In the genomic region with DNA sequence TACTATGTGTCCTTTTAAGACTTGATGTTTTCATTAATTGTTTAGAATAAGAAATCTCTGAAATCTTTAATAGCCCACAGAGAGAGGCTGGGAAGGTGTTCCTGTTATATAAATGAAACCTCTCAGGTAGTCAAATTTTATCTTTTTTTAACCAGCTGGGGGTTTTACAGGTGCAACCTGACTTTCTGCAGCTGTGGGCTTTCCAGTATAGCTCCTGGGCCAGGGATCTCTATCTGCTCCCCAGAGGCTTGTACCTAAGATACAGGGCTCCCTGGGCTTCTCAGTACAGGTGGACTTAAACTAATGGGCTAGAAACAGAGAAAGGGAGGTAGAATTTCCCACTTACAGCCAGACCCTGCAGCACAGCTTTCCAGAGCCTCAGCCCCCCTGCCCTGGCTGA, we compare ENCODE assay signal across 17 cellular contexts. TPM values are rescaled to one million over a fixed set of nuclear protein-coding genes. Genes with fewer than 3 reads are reported as not detected.
DNase-seq lines count a peak whose midpoint lies in the region; ATAC-seq lines count a peak whose summit lies in the region.
"Had no signal": no experiment of that assay in that cellular context is flagged by ENCODE, and none has a peak within 500 bp of the region (broad histone marks: within the 10 kb centered on the region; RNA-seq: fewer than 3 reads in every experiment).

No MANE protein-coding gene starts in this region.

- intact Hi-C loops in activated naive CD4-positive, alpha-beta T cell treated with anti-CD3 and anti-CD28 coated beads for 36 hours (cut with micrococcal nuclease): no loop called here

- no peaks in the 10 kb centered on the region for H3K27me3 Mint-ChIP-seq in activated naive CD4-positive, alpha-beta T cell treated with anti-CD3 and anti-CD28 coated beads for 36 hours (ENCODE audit: low read depth)
- H3K27me3 Mint-ChIP-seq: CD4-positive, alpha-beta T cell had no signal

- CTCF ChIA-PET in activated naive CD4-positive, alpha-beta T cell treated with anti-CD3 and anti-CD28 coated beads for 36 hours (lab: Charles Lee): no interaction called here

- H3K27ac Mint-ChIP-seq in activated naive CD4-positive, alpha-beta T cell treated with anti-CD3 and anti-CD28 coated beads for 36 hours: peak overlapping the region; percentile 31
- H3K27ac Mint-ChIP-seq in activated naive CD4-positive, alpha-beta T cell treated with anti-CD3 and anti-CD28 coated beads, Interleukin-2, amount 50 U/mL, for 72 hours: no peak overlapping the region
- H3K27ac Mint-ChIP-seq in stimulated activated effector memory CD8-positive, alpha-beta T cell treated with anti-CD3 and anti-CD28 coated beads, Interleukin-12 subunit alpha, Interleukin-12 subunit beta, amount 100 ng/mL, for 72 hours: peak overlapping the region; percentile 26
- H3K27ac Mint-ChIP-seq: CD4-positive, alpha-beta T cell; HFFc6 had no signal

- no peaks in the 10 kb centered on the region for H3K36me3 Mint-ChIP-seq in activated naive CD4-positive, alpha-beta T cell treated with anti-CD3 and anti-CD28 coated beads for 36 hours (ENCODE audit: low read depth)
- no peaks in the 10 kb centered on the region for H3K36me3 Mint-ChIP-seq in activated naive CD4-positive, alpha-beta T cell treated with anti-CD3 and anti-CD28 coated beads, Interleukin-2, amount 50 U/mL, for 72 hours
- no peaks in the 10 kb centered on the region for H3K36me3 Mint-ChIP-seq in stimulated activated effector memory CD8-positive, alpha-beta T cell treated with anti-CD3 and anti-CD28 coated beads, Interleukin-12 subunit alpha, Interleukin-12 subunit beta, amount 100 ng/mL, for 72 hours

- no peak overlapping the region for H3K4me3 Mint-ChIP-seq in activated naive CD4-positive, alpha-beta T cell treated with anti-CD3 and anti-CD28 coated beads for 36 hours
- no peak overlapping the region for H3K4me3 Mint-ChIP-seq in stimulated activated effector memory CD8-positive, alpha-beta T cell treated with anti-CD3 and anti-CD28 coated beads, Interleukin-12 subunit alpha, Interleukin-12 subunit beta, amount 100 ng/mL, for 72 hours
- H3K4me3 Mint-ChIP-seq: CD4-positive, alpha-beta T cell; HFFc6 had no signal

- ATAC-seq in activated naive CD4-positive, alpha-beta T cell treated with anti-CD3 and anti-CD28 coated beads, Interleukin-2, amount 50 U/mL, for 72 hours: no peak
- ATAC-seq in stimulated activated effector memory CD8-positive, alpha-beta T cell treated with anti-CD3 and anti-CD28 coated beads, Interleukin-12 subunit alpha, Interleukin-12 subunit beta, amount 100 ng/mL, for 72 hours: no peak
- no peak for ATAC-seq in GM19455 (IDR thresholded peaks at IDR 0.05; ENCODE audit: unreplicated experiment)
- ATAC-seq: A549, HCT116 had no signal

- no peak for DNase-seq in activated naive CD4-positive, alpha-beta T cell treated with anti-CD3 and anti-CD28 coated beads for 36 hours
- DNase-seq in activated naive CD4-positive, alpha-beta T cell treated with anti-CD3 and anti-CD28 coated beads, Interleukin-2, amount 50 U/mL, for 72 hours (ENCODE audit: low spot score in 2 of 2): no peak
- DNase-seq in germinal center (ENCODE audit: low spot score): peak; percentile 65
- DNase-seq in stimulated activated effector memory CD8-positive, alpha-beta T cell treated with anti-CD3 and anti-CD28 coated beads, Interleukin-12 subunit alpha, Interleukin-12 subunit beta, amount 100 ng/mL, for 72 hours (ENCODE audit: low spot score in 2 of 2): no peak
- DNase-seq in NCI-H2029 treated with DMSO at 0.1 percent for 48 hours (lab: John Stamatoyannopoulos, UW): no peak
- DNase-seq in cortex of kidney (lab: John Stamatoyannopoulos, UW): no peak
- DNase-seq: AML-193; Caco-2; CD4-positive, alpha-beta T cell; DMS79 treated with DMSO at 0.1 percent for 48 hours; GOT3; H7; HFFc6 had no signal

- peaks cover under 1% of the 10 kb centered on the region for H3K9me3 Mint-ChIP-seq in activated naive CD4-positive, alpha-beta T cell treated with anti-CD3 and anti-CD28 coated beads for 36 hours
- no peaks in the 10 kb centered on the region for H3K9me3 Mint-ChIP-seq in activated naive CD4-positive, alpha-beta T cell treated with anti-CD3 and anti-CD28 coated beads, Interleukin-2, amount 50 U/mL, for 72 hours
- no peaks in the 10 kb centered on the region for H3K9me3 Mint-ChIP-seq in stimulated activated effector memory CD8-positive, alpha-beta T cell treated with anti-CD3 and anti-CD28 coated beads, Interleukin-12 subunit alpha, Interleukin-12 subunit beta, amount 100 ng/mL, for 72 hours
- H3K9me3 Mint-ChIP-seq: CD4-positive, alpha-beta T cell; HFFc6 had no signal

- H3K4me1 Mint-ChIP-seq in activated naive CD4-positive, alpha-beta T cell treated with anti-CD3 and anti-CD28 coated beads for 36 hours (ENCODE audit: low read depth): no peaks in the 10 kb centered on the region
- H3K4me1 Mint-ChIP-seq in stimulated activated effector memory CD8-positive, alpha-beta T cell treated with anti-CD3 and anti-CD28 coated beads, Interleukin-12 subunit alpha, Interleukin-12 subunit beta, amount 100 ng/mL, for 72 hours: no peaks in the 10 kb centered on the region

RNA-seq across cellular contexts. Expression of a gene that starts 49.4 kb away (rescaled TPM):
- total RNA-seq in activated naive CD4-positive, alpha-beta T cell treated with anti-CD3 and anti-CD28 coated beads for 36 hours: 1,000 to 10,000 TPM; 1,018 to 1,049 TPM
- total RNA-seq in activated naive CD4-positive, alpha-beta T cell treated with anti-CD3 and anti-CD28 coated beads, Interleukin-2, amount 50 U/mL, for 72 hours: 1,000 to 10,000 TPM in 1 of 2 donors, 100 to 1,000 TPM in 1; 501 to 2,234 TPM

RNA-seq across cellular contexts. Expression of a gene that starts 52.0 kb away (rescaled TPM):
- total RNA-seq in activated naive CD4-positive, alpha-beta T cell treated with anti-CD3 and anti-CD28 coated beads for 36 hours: under 1 TPM in 1 of 2 experiments, not detected in 1; 0.48 TPM
- total RNA-seq in activated naive CD4-positive, alpha-beta T cell treated with anti-CD3 and anti-CD28 coated beads, Interleukin-2, amount 50 U/mL, for 72 hours: under 1 TPM in 1 of 2 donors, not detected in 1; 0.59 TPM
- total RNA-seq: Caco-2; CD4-positive, alpha-beta T cell; HT1080 had no signal

Comparison
In these comparisons a context has a peak if more than half of its experiments do, and no peak if none do; other contexts are left out.
1. H3K27ac Mint-ChIP-seq: peak in activated naive CD4-positive, alpha-beta T cell treated with anti-CD3 and anti-CD28 coated beads for 36 hours (single experiment) and stimulated activated effector memory CD8-positive, alpha-beta T cell treated with anti-CD3 and anti-CD28 coated beads, Interleukin-12 subunit alpha, Interleukin-12 subunit beta, amount 100 ng/mL, for 72 hours (single experiment); none in activated naive CD4-positive, alpha-beta T cell treated with anti-CD3 and anti-CD28 coated beads, Interleukin-2, amount 50 U/mL, for 72 hours (0 of 2).